ENCODE assay signal across 1 cellular context in the genomic region with DNA sequence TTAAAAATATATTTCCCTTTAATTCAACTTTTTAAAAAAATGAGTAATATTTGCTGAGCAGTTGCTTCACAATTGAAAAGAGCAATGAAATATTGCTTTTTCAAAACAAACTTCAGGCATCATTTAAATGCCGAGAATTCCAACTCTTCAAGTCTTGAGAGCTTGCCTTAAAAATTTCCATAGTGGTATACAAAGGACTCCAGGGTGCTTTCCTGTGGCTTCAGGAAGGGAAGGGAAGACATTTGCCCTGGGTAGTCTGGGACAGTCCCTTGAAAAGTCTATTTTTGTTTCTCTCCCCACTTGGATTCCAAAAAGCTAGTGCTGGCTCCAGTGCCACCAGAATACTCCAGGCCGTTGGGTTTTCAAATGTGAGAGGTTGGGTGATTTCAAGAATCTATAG.
TF ChIP-seq lines count a peak whose summit lies in the region.

No MANE protein-coding gene starts in this region.

TF ChIP-seq in GM23338, 12 proteins besides CTCF, POLR2A, EP300 and RAD21 (continued from another document):
- TF ChIP-seq, protein P1, sequence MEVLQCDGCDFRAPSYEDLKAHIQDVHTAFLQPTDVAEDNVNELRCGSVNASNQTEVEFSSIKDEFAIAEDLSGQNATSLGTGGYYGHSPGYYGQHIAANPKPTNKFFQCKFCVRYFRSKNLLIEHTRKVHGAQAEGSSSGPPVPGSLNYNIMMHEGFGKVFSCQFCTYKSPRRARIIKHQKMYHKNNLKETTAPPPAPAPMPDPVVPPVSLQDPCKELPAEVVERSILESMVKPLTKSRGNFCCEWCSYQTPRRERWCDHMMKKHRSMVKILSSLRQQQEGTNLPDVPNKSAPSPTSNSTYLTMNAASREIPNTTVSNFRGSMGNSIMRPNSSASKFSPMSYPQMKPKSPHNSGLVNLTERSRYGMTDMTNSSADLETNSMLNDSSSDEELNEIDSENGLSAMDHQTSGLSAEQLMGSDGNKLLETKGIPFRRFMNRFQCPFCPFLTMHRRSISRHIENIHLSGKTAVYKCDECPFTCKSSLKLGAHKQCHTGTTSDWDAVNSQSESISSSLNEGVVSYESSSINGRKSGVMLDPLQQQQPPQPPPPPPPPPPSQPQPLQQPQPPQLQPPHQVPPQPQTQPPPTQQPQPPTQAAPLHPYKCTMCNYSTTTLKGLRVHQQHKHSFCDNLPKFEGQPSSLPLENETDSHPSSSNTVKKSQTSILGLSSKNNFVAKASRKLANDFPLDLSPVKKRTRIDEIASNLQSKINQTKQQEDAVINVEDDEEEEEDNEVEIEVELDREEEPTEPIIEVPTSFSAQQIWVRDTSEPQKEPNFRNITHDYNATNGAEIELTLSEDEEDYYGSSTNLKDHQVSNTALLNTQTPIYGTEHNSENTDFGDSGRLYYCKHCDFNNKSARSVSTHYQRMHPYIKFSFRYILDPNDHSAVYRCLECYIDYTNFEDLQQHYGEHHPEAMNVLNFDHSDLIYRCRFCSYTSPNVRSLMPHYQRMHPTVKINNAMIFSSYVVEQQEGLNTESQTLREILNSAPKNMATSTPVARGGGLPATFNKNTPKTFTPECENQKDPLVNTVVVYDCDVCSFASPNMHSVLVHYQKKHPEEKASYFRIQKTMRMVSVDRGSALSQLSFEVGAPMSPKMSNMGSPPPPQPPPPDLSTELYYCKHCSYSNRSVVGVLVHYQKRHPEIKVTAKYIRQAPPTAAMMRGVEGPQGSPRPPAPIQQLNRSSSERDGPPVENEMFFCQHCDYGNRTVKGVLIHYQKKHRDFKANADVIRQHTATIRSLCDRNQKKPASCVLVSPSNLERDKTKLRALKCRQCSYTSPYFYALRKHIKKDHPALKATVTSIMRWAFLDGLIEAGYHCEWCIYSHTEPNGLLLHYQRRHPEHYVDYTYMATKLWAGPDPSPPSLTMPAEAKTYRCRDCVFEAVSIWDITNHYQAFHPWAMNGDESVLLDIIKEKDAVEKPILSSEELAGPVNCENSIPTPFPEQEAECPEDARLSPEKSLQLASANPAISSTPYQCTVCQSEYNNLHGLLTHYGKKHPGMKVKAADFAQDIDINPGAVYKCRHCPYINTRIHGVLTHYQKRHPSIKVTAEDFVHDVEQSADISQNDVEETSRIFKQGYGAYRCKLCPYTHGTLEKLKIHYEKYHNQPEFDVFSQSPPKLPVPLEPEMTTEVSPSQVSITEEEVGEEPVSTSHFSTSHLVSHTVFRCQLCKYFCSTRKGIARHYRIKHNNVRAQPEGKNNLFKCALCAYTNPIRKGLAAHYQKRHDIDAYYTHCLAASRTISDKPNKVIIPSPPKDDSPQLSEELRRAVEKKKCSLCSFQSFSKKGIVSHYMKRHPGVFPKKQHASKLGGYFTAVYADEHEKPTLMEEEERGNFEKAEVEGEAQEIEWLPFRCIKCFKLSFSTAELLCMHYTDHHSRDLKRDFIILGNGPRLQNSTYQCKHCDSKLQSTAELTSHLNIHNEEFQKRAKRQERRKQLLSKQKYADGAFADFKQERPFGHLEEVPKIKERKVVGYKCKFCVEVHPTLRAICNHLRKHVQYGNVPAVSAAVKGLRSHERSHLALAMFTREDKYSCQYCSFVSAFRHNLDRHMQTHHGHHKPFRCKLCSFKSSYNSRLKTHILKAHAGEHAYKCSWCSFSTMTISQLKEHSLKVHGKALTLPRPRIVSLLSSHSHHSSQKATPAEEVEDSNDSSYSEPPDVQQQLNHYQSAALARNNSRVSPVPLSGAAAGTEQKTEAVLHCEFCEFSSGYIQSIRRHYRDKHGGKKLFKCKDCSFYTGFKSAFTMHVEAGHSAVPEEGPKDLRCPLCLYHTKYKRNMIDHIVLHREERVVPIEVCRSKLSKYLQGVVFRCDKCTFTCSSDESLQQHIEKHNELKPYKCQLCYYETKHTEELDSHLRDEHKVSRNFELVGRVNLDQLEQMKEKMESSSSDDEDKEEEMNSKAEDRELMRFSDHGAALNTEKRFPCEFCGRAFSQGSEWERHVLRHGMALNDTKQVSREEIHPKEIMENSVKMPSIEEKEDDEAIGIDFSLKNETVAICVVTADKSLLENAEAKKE (CRISPR knock-in tag; IDR thresholded peaks at IDR 0.05), result peak; percentile 83
- no peak for TF ChIP-seq ZNF331 (CRISPR knock-in tag; IDR thresholded peaks at IDR 0.05; ENCODE audit: low read depth)
